ENCODE assay signal across 2 cellular contexts in genomic region chr1:201887116-201887866, GRCh38.
TF ChIP-seq lines count a peak whose summit lies in the region.

No MANE protein-coding gene starts in this region.

TF ChIP-seq in SK-N-SH, 30 proteins besides CTCF, POLR2A, EP300 and RAD21 (continued from another document):
- TF ChIP-seq ZBTB33 (IDR thresholded peaks at IDR 0.05; ENCODE audit: borderline replicate concordance, low read depth) (no peak), RXRA (IDR thresholded peaks at IDR 0.05; ENCODE audit: borderline replicate concordance, low read depth) (no peak), TCF12 (IDR thresholded peaks at IDR 0.05) (no peak), SIN3A (IDR thresholded peaks at IDR 0.05; ENCODE audit: borderline replicate concordance, low read depth, low read length) (no peak), RFX5 (IDR thresholded peaks at IDR 0.05; ENCODE audit: low read length) (no peak), USF1 (IDR thresholded peaks at IDR 0.05; ENCODE audit: borderline replicate concordance, low read depth) (no peak), JUND (IDR thresholded peaks at IDR 0.05) (no peak), MAX (IDR thresholded peaks at IDR 0.05; ENCODE audit: low read depth) (no peak)

TF ChIP-seq in SK-N-SH treated with all-trans-retinoic acid at 6 μM for 48 hours, 23 proteins besides CTCF, POLR2A, EP300 and RAD21 (continued from another document):
- no peak for TF ChIP-seq BACH2 (CRISPR knock-in tag; IDR thresholded peaks at IDR 0.05; ENCODE audit: borderline replicate concordance)
- no peak for TF ChIP-seq OSR1 (CRISPR knock-in tag; IDR thresholded peaks at IDR 0.05)
- no peak for TF ChIP-seq ZNF565 (CRISPR knock-in tag; conservative IDR thresholded peaks at IDR 0.05; ENCODE audit: low read depth)
- TF ChIP-seq SNAI2 (CRISPR knock-in tag; IDR thresholded peaks at IDR 0.05): no peak
- no peak for TF ChIP-seq ZFP3 (CRISPR knock-in tag; IDR thresholded peaks at IDR 0.05)
- no peak for TF ChIP-seq PPARA (CRISPR knock-in tag; IDR thresholded peaks at IDR 0.05; ENCODE audit: borderline replicate concordance)
- no peak for TF ChIP-seq GLIS3 (CRISPR knock-in tag; IDR thresholded peaks at IDR 0.05)
- TF ChIP-seq RARB (CRISPR knock-in tag; IDR thresholded peaks at IDR 0.05): no peak
- TF ChIP-seq ISL1 (CRISPR knock-in tag; IDR thresholded peaks at IDR 0.05): no peak
- no peak for TF ChIP-seq TCF4 (CRISPR knock-in tag; IDR thresholded peaks at IDR 0.05; ENCODE audit: borderline replicate concordance)
